13 cellular contexts compared by ENCODE assay signal in the genomic region with DNA sequence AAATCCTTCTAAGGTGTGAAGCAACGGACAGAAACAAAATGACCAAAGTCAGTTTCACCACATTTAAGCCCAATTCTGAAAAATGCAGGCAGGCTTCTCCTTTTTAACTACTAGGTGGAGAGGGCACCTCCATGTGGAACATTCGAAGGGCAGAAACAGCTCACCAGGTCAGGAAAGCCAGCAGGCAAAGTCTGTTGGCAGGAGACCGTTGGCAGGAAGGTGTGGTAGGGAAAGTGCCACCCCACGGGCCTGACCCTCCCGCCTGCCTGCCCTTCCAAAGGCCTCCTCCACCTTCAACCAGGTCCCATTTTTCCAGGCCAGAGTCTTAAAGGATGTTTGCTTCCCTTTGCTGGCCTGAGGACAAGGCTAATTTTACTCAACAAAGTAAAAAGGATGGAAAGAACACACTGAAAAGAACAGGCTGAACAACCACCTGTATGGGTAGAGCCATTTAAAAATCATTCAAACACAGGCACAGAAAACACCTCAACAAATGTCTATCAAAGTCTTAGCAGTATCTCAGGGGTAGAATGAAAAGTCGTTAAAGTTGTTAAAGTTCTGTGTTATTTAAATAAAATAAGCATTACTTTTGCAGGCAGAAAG. TPM values are rescaled to one million over a fixed set of nuclear protein-coding genes. Genes with fewer than 3 reads are reported as not detected.
DNase-seq lines count a peak whose midpoint lies in the region; ATAC-seq and TF ChIP-seq lines count a peak whose summit lies in the region.
"Had no signal": no experiment of that assay in that cellular context is flagged by ENCODE, and none has a peak within 500 bp of the region (broad histone marks: within the 10 kb centered on the region; RNA-seq: fewer than 3 reads in every experiment).

No MANE protein-coding gene starts in this region.

- H3K36me3 ChIP-seq in Panc1 (ENCODE audit: control insufficient read depth, insufficient read depth, low read length) (no peaks in the 10 kb centered on the region), esophagus (ENCODE audit: control insufficient read depth in 2 of 2, insufficient read depth in 2 of 2, low read length in 1 of 2) (no peaks in the 10 kb centered on the region), neuronal stem cell (replicated peaks in 1 of 2; ENCODE audit: control insufficient read depth in 2 of 2, insufficient read depth in 2 of 2, low read length in 2 of 2) (peaks cover 0 to 11% of the 10 kb centered on the region in 2 donors)

- H3K27me3 ChIP-seq in Panc1 (ENCODE audit: control insufficient read depth, insufficient read depth, low read length) (no peaks in the 10 kb centered on the region), esophagus (ENCODE audit: control insufficient read depth in 1 of 2, insufficient read depth in 2 of 2, low read length in 2 of 2) (no peaks in the 10 kb centered on the region), neuronal stem cell (ENCODE audit: control insufficient read depth in 3 of 3, insufficient read depth in 3 of 3, low read depth in 1 of 3, low read length in 3 of 3) (no peaks in the 10 kb centered on the region)

- H3K4me3 ChIP-seq in Panc1 (ENCODE audit: low read depth in 2 of 2, low read length in 2 of 2) = no peak overlapping the region
- H3K4me3 ChIP-seq in esophagus (ENCODE audit: low read depth in 1 of 2, low read length in 2 of 2) = no peak overlapping the region
- no peak overlapping the region for H3K4me3 ChIP-seq in neuronal stem cell (ENCODE audit: low read length in 2 of 2)
- H3K4me3 ChIP-seq: SK-N-MC had no signal

- TF ChIP-seq CTCF in C4-2B (conservative IDR thresholded peaks at IDR 0.05) (no peak), Panc1 (IDR thresholded peaks at IDR 0.05) (no peak)

- H3K4me2 ChIP-seq in neuronal stem cell (ENCODE audit: insufficient read depth, low read length, poor library complexity, severe bottlenecking) = no peak overlapping the region

- DNase-seq in Panc1 (ENCODE audit: low read depth, low spot score) = no peak
- no peak for DNase-seq in neuronal stem cell (ENCODE audit: low spot score)
- no peak for DNase-seq in A172 (ENCODE audit: low spot score)
- DNase-seq in NCI-H1694 (lab: John Stamatoyannopoulos, UW) = no peak
- DNase-seq in caudate nucleus (lab: John Stamatoyannopoulos, UW) = no peak
- DNase-seq in NCI-H2196 (lab: John Stamatoyannopoulos, UW; ENCODE audit: unreplicated experiment) = no peak
- DNase-seq: Calu3, KG1, NCI-H2227 treated with DMSO at 0.1 percent for 48 hours had no signal

- no peak overlapping the region for H3K9ac ChIP-seq in neuronal stem cell (ENCODE audit: low read depth, low read length, poor library complexity)
- H3K9ac ChIP-seq: parathyroid adenoma had no signal

- in situ Hi-C loops in Panc1 (cut with HindIII; ENCODE audit: low pct_unique_long_range_greater_than_20kb, low sequenced_read_pairs) = no loop called here

- H2BK5ac ChIP-seq in neuronal stem cell (ENCODE audit: low read length) = no peak overlapping the region

- peaks cover 5% of the 10 kb centered on the region for H3K79me1 ChIP-seq in neuronal stem cell (ENCODE audit: low read depth, low read length)

- no peak overlapping the region for H2AFZ ChIP-seq in neuronal stem cell (ENCODE audit: low read length)
- H2AFZ ChIP-seq: parathyroid adenoma had no signal

- no peak overlapping the region for H3K23ac ChIP-seq in neuronal stem cell (ENCODE audit: low read depth, low read length, poor library complexity)

- WGBS in esophagus, 2 donors = 28 to 42% methylated on average over 6 of the region's 6 CpGs
- no CpG with 5 or more reads among the region's 6 CpGs for WGBS in neuronal stem cell (ENCODE audit: extremely low coverage in 2 of 2, insufficient read length in 2 of 2, insufficient replicate concordance in 1 of 2), 2 donors

- CTCF ChIA-PET in Panc1 (lab: Charles Lee) = no interaction called here

- H2BK120ac ChIP-seq in neuronal stem cell (ENCODE audit: low read depth, low read length) = no peak overlapping the region

- peak overlapping the region; percentile 12 for H3K18ac ChIP-seq in neuronal stem cell (ENCODE audit: low read length)

- peak; percentile 37; the same call in 1 of the 2 replicates for ATAC-seq in Panc1

- H3K4me1 ChIP-seq in Panc1 (ENCODE audit: control insufficient read depth, insufficient read depth, low read length) (peaks cover 90% of the 10 kb centered on the region), esophagus (ENCODE audit: control insufficient read depth in 2 of 2, insufficient read depth in 2 of 2, low read length in 1 of 2) (peaks cover 9 to 17% of the 10 kb centered on the region in 2 donors), neuronal stem cell (ENCODE audit: control insufficient read depth in 2 of 2, insufficient read depth in 1 of 2, low read depth in 1 of 2, low read length in 2 of 2) (peaks cover 20 to 48% of the 10 kb centered on the region in 2 donors)

- intact Hi-C loops in Panc1 (cut with micrococcal nuclease; ENCODE audit: unreplicated experiment) = no loop called here

- H3K27ac ChIP-seq in C4-2B = peak overlapping the region; percentile 79
- H3K27ac ChIP-seq in Panc1 (ENCODE audit: low read length) = peak overlapping the region; percentile 99
- H3K27ac ChIP-seq in esophagus (ENCODE audit: low read depth in 2 of 2, low read length in 1 of 2) = peak overlapping the region; percentile 48 to 74
- H3K27ac ChIP-seq in neuronal stem cell (replicated peaks; ENCODE audit: low read length) = no peak overlapping the region
- no peak overlapping the region for H3K27ac ChIP-seq in caudate nucleus (ENCODE audit: low read depth, low read length)
- H3K27ac ChIP-seq: parathyroid adenoma, SK-N-MC had no signal

- H3K4ac ChIP-seq in neuronal stem cell (ENCODE audit: low read length) = no peak overlapping the region

- no TSS peak for BruUV-seq in Panc1 (replicated peaks; lab: Mats Ljungman, UMichigan)

- H4K8ac ChIP-seq in neuronal stem cell (ENCODE audit: low read depth, low read length) = no peak overlapping the region

- no peak overlapping the region for H3K14ac ChIP-seq in neuronal stem cell (ENCODE audit: low read length)

- no peak overlapping the region for H2BK12ac ChIP-seq in neuronal stem cell (ENCODE audit: low read length)

- no peak overlapping the region for H4K91ac ChIP-seq in neuronal stem cell (ENCODE audit: low read depth, low read length, poor library complexity)

- POLR2A ChIA-PET in Panc1 (lab: Charles Lee) = no interaction called here

- H2AK5ac ChIP-seq in neuronal stem cell (ENCODE audit: low read depth, low read length) = peak overlapping the region; percentile 7

- H3K9me3 ChIP-seq in Panc1 (ENCODE audit: control insufficient read depth, insufficient read depth, low read depth, low read length) (no peaks in the 10 kb centered on the region), esophagus (ENCODE audit: control insufficient read depth in 2 of 2, insufficient read depth in 1 of 2, low read depth in 1 of 2, low read length in 1 of 2) (no peaks in the 10 kb centered on the region), neuronal stem cell (replicated peaks in 1 of 2; ENCODE audit: control insufficient read depth in 2 of 2, insufficient read depth in 1 of 2, low read depth in 1 of 2, low read length in 2 of 2) (no peaks in the 10 kb centered on the region)

- no peak overlapping the region for H2BK15ac ChIP-seq in neuronal stem cell (ENCODE audit: low read length)

RNA-seq across cellular contexts. Expression of gene CAPZB, which starts 26.4 kb away (rescaled TPM):
- 491 TPM for total RNA-seq in Panc1 (2021; ENCODE audit: unreplicated experiment)
- 494 TPM for polyA plus RNA-seq in Panc1 (2012; ENCODE audit: insufficient read length)
- 100 to 1,000 TPM; 221 to 272 TPM for polyA plus RNA-seq in esophagus
- polyA plus RNA-seq in neuronal stem cell (2013, experiment 1 of 2) = 295 TPM
- 299 TPM for polyA plus RNA-seq in neuronal stem cell (2013, experiment 2 of 2)
- total RNA-seq in A172 (2014; rRNA removed; shearing (Covaris generic)) = 40.0 and 68.8 TPM in 2 replicates

Comparison
In these comparisons a context has a peak if more than half of its experiments do, and no peak if none do; other contexts are left out.
1. H3K27ac ChIP-seq: peak in C4-2B (single experiment), Panc1 (single experiment) and esophagus (2 of 2); none in neuronal stem cell (single experiment) and caudate nucleus (single experiment).